ENCODE assay signal across 12 cellular contexts in the genomic region with DNA sequence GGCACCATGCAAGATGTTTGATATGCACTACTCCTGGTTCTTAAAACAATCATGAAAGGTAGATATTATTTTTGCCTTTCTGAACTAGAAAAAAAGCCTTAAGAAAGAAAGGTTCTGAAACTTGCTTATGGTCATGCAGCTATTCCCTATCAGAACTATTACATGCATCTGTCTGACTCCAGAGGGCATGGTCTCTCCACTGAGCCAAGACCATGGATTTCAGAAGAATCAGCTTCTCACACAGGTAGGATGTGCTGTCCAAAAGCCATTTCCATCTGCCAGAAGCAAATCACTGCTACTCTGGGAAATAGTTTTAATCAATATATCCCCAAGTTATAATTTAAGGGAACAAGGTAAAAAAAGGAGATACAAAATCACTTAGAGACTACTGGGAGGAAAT.
DNase-seq lines count a peak whose midpoint lies in the region; ATAC-seq and TF ChIP-seq lines count a peak whose summit lies in the region.
"Had no signal": no experiment of that assay in that cellular context is flagged by ENCODE, and none has a peak within 500 bp of the region (broad histone marks: within the 10 kb centered on the region; RNA-seq: fewer than 3 reads in every experiment).

No MANE protein-coding gene starts in this region.

- H2BK15ac ChIP-seq in mesenchymal stem cell (ENCODE audit: low read depth, poor library complexity, severe bottlenecking): no peak overlapping the region

- H3K9me3 ChIP-seq in mesenchymal stem cell (ENCODE audit: control insufficient read depth, low read length) (no peaks in the 10 kb centered on the region), upper lobe of left lung (no peaks in the 10 kb centered on the region)
- H3K9me3 ChIP-seq: left ventricle myocardium inferior, thyroid gland had no signal

- H2BK12ac ChIP-seq in mesenchymal stem cell (ENCODE audit: low read length in 2 of 2): peak overlapping the region; percentile 8 to 85

- peak overlapping the region; percentile 73 for H2BK120ac ChIP-seq in mesenchymal stem cell (ENCODE audit: low read depth, low read length)

- peaks cover 20% of the 10 kb centered on the region for H3K79me1 ChIP-seq in mesenchymal stem cell (replicated peaks; ENCODE audit: low read length, poor library complexity, severe bottlenecking)

- H2BK5ac ChIP-seq in mesenchymal stem cell (ENCODE audit: low read depth, low read length, poor library complexity, severe bottlenecking): no peak overlapping the region

- no peak overlapping the region for H3K14ac ChIP-seq in mesenchymal stem cell (ENCODE audit: low read length in 2 of 2)

- no peak for ATAC-seq in activated B cell treated with CpG ODN at 0.5 μM for 24 hours (ENCODE audit: low read depth)
- ATAC-seq in upper lobe of left lung (ENCODE audit: low FRiP score in 2 of 2): no peak
- ATAC-seq in GM18858 (IDR thresholded peaks at IDR 0.05; ENCODE audit: unreplicated experiment): no peak

- H3K27me3 ChIP-seq in mesenchymal stem cell (ENCODE audit: control insufficient read depth in 1 of 2, insufficient read depth in 1 of 2, low read length in 2 of 2) (no peaks in the 10 kb centered on the region), upper lobe of left lung (no peaks in the 10 kb centered on the region)
- H3K27me3 ChIP-seq: thyroid gland had no signal

- H3K36me3 ChIP-seq in mesenchymal stem cell (ENCODE audit: control insufficient read depth in 1 of 2, insufficient read depth in 2 of 2, low read depth in 1 of 2, low read length in 2 of 2) (no peaks in the 10 kb centered on the region), upper lobe of left lung (no peaks in the 10 kb centered on the region)
- H3K36me3 ChIP-seq: thyroid gland had no signal

- H3K4me2 ChIP-seq in mesenchymal stem cell (ENCODE audit: low read length, poor library complexity, severe bottlenecking): no peak overlapping the region

- H4K91ac ChIP-seq in mesenchymal stem cell (ENCODE audit: low read length): peak overlapping the region; percentile 54

- DNase-seq in activated naive CD4-positive, alpha-beta T cell treated with anti-CD3 and anti-CD28 coated beads, Interleukin-2, amount 10 ng/mL, durations not matched to agents 7 days and 5 days: no peak
- no peak for DNase-seq in activated naive CD4-positive, alpha-beta T cell (lab: John Stamatoyannopoulos, UW)
- no peak for DNase-seq in activated B cell treated with CpG ODN at 0.5 μM for 24 hours
- DNase-seq in mesenchymal stem cell: no peak
- DNase-seq in upper lobe of left lung: no peak
- no peak for DNase-seq in NCI-H187 (lab: John Stamatoyannopoulos, UW)
- no peak for DNase-seq in NCI-H2171 treated with DMSO at 0.1 percent for 48 hours (lab: John Stamatoyannopoulos, UW)
- DNase-seq: left ventricle myocardium inferior, NCI-H510A treated with DMSO at 0.1 percent for 48 hours, SHP77 treated with DMSO at 0.1 percent for 48 hours, thyroid gland had no signal

- H3K4me1 ChIP-seq in mesenchymal stem cell (ENCODE audit: control insufficient read depth, insufficient read depth, low read depth, low read length) (peaks cover 19% of the 10 kb centered on the region), upper lobe of left lung (peaks cover 32 to 44% (median 38%) of the 10 kb centered on the region in 4 donors)

- no peak overlapping the region for H2AFZ ChIP-seq in mesenchymal stem cell (ENCODE audit: low read depth, low read length)

- H3K9ac ChIP-seq in mesenchymal stem cell (ENCODE audit: low read length): no peak overlapping the region

- TF ChIP-seq EP300 in upper lobe of left lung (IDR thresholded peaks at IDR 0.05): no peak

- POLR2A ChIA-PET in activated B cell treated with CpG ODN at 0.5 μM for 24 hours (lab: Charles Lee): interaction anchor here (1.2 to 9.7 kb wide), 2 partner anchors 17 to 66 kb away, joined by 4 to 342 read pairs; partner anchors contain the start of gene STK17A

- H3K23ac ChIP-seq in mesenchymal stem cell (ENCODE audit: low read length in 2 of 2): no peak overlapping the region

- peak overlapping the region in 1 of 2 experiments; percentile 45 for H3K18ac ChIP-seq in mesenchymal stem cell (ENCODE audit: low read depth in 1 of 2, low read length in 2 of 2)

- no peak overlapping the region for H3K4me3 Mint-ChIP-seq in activated naive CD4-positive, alpha-beta T cell treated with anti-CD3 and anti-CD28 coated beads, Interleukin-2, amount 10 ng/mL, durations not matched to agents 7 days and 5 days
- no peak overlapping the region for H3K4me3 Mint-ChIP-seq in activated B cell treated with CpG ODN at 0.5 μM for 24 hours

- H3K27ac Mint-ChIP-seq in activated naive CD4-positive, alpha-beta T cell treated with anti-CD3 and anti-CD28 coated beads, Interleukin-2, amount 10 ng/mL, durations not matched to agents 7 days and 5 days: peak overlapping the region; percentile 90
- H3K27ac Mint-ChIP-seq in activated B cell treated with CpG ODN at 0.5 μM for 24 hours: peak overlapping the region; percentile 90

- H3K4me1 Mint-ChIP-seq in activated naive CD4-positive, alpha-beta T cell treated with anti-CD3 and anti-CD28 coated beads, Interleukin-2, amount 10 ng/mL, durations not matched to agents 7 days and 5 days: peaks cover 82% of the 10 kb centered on the region
- H3K4me1 Mint-ChIP-seq in activated B cell treated with CpG ODN at 0.5 μM for 24 hours: peaks cover 75% of the 10 kb centered on the region

- H4K8ac ChIP-seq in mesenchymal stem cell (ENCODE audit: low read length): no peak overlapping the region

- no peak overlapping the region for H3K27ac ChIP-seq in mesenchymal stem cell (ENCODE audit: low read length, poor library complexity, severe bottlenecking)
- H3K27ac ChIP-seq in upper lobe of left lung: peak overlapping the region in 3 of 4 donors; percentile 67 to 94 (median 88)

- TF ChIP-seq POLR2A in upper lobe of left lung (IDR thresholded peaks at IDR 0.05): no peak

- intact Hi-C loops in activated B cell treated with CpG ODN at 0.5 μM for 24 hours (cut with micrococcal nuclease): no loop called here

- CTCF ChIA-PET in activated naive CD4-positive, alpha-beta T cell treated with anti-CD3 and anti-CD28 coated beads, Interleukin-2, amount 10 ng/mL, durations not matched to agents 7 days and 5 days (lab: Charles Lee): interaction anchor here (3.5 to 7.4 kb wide), 2 partner anchors 47 to 68 kb away, joined by 27 to 108 read pairs; partner anchors contain the start of gene STK17A
- CTCF ChIA-PET in activated B cell treated with CpG ODN at 0.5 μM for 24 hours (lab: Charles Lee): interaction anchor here (0.8 to 7.3 kb wide), 3 partner anchors 47 to 70 kb away, joined by 3 to 80 read pairs (median 55); partner anchors contain the start of gene STK17A

- H2AK5ac ChIP-seq in mesenchymal stem cell (ENCODE audit: low read length, severe bottlenecking): peak overlapping the region; percentile 55

- H3K27me3 Mint-ChIP-seq in activated naive CD4-positive, alpha-beta T cell treated with anti-CD3 and anti-CD28 coated beads, Interleukin-2, amount 10 ng/mL, durations not matched to agents 7 days and 5 days: no peaks in the 10 kb centered on the region
- H3K27me3 Mint-ChIP-seq in activated B cell treated with CpG ODN at 0.5 μM for 24 hours: no peaks in the 10 kb centered on the region

- H3K9me3 Mint-ChIP-seq in activated naive CD4-positive, alpha-beta T cell treated with anti-CD3 and anti-CD28 coated beads, Interleukin-2, amount 10 ng/mL, durations not matched to agents 7 days and 5 days: no peaks in the 10 kb centered on the region
- H3K9me3 Mint-ChIP-seq in activated B cell treated with CpG ODN at 0.5 μM for 24 hours: peaks cover 2% of the 10 kb centered on the region

- TF ChIP-seq CTCF in activated B cell treated with CpG ODN at 0.5 μM for 24 hours (IDR thresholded peaks at IDR 0.05) (no peak), upper lobe of left lung (IDR thresholded peaks at IDR 0.05) (no peak)

- H3K4me3 ChIP-seq in mesenchymal stem cell (ENCODE audit: insufficient read depth in 1 of 2, low read depth in 1 of 2, low read length in 2 of 2) (no peak overlapping the region), upper lobe of left lung (no peak overlapping the region)
- H3K4me3 ChIP-seq: left ventricle myocardium inferior, thyroid gland had no signal

- H3K36me3 Mint-ChIP-seq in activated naive CD4-positive, alpha-beta T cell treated with anti-CD3 and anti-CD28 coated beads, Interleukin-2, amount 10 ng/mL, durations not matched to agents 7 days and 5 days: peaks cover 29% of the 10 kb centered on the region
- peaks cover 30% of the 10 kb centered on the region for H3K36me3 Mint-ChIP-seq in activated B cell treated with CpG ODN at 0.5 μM for 24 hours (ENCODE audit: low read depth)

- H3K4ac ChIP-seq in mesenchymal stem cell (ENCODE audit: low read depth in 1 of 2, low read length in 2 of 2): no peak overlapping the region
